Comparison of ENCODE assay signal across 1 cellular context in the genomic region with DNA sequence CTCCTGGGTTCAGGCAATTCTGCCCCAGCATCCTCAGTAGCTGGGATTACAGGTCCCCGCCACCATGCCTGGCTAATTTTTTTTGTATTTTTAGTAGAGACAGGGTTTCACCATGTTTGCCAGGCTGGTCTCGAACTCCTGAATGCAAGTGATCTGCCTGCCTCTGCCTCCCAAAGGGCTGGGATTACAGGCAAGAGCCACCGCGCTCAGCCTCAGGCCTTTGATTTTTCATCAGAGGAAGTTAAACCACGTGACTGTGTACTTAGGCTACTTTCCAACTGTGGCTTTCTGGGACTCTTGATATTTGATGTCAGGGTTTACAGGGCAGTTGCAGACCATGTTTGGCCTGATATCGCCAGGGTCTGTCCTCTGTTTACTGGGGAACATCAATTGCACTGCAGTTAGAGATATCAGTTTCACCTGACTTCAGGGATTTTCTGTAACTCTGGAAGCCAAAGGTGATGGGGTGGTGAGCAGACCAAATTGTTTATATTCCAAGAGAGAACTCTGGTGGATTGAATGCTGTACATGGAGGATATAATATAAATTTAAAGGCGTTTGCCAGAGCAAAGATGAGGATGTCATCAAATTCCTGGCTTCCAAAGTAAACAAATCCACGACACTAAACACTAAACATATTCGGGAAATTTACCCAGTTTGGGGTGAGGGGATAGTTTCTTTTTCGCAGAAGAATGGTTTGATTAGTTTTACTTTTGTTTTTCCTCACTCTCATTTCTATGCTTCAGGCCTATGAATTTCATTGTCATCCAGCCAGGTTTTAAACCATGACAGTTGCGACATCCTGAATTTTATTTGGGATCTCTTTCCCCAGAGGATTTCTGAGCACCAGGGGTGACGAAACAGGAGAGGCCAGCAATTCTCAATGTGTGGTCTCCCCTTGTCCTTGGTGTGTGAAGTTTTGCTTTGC.
TF ChIP-seq lines count a peak whose summit lies in the region.

No MANE protein-coding gene starts in this region.

TF ChIP-seq in HepG2, 621 proteins besides CTCF, POLR2A, EP300 and RAD21 (continued from another document and continues in another):
- TF ChIP-seq PAXIP1 (CRISPR knock-in tag; conservative IDR thresholded peaks at IDR 0.05) (peak; percentile 90), FOXA3 (CRISPR knock-in tag; IDR thresholded peaks at IDR 0.05) (peak; percentile 92), PHF5A (CRISPR knock-in tag; IDR thresholded peaks at IDR 0.05; ENCODE audit: low read depth, unreplicated experiment) (peak; percentile 97), DRAP1 (CRISPR knock-in tag; IDR thresholded peaks at IDR 0.05) (peak; percentile 58), ESRRA (CRISPR knock-in tag; IDR thresholded peaks at IDR 0.05; ENCODE audit: low read depth) (0 out of 2 replicates have a peak, but pooled peaks have one; percentile 38), ONECUT2 (CRISPR knock-in tag; IDR thresholded peaks at IDR 0.05) (0 out of 2 replicates have a peak, but pooled peaks have one; percentile 34), ZUFSP (CRISPR knock-in tag; IDR thresholded peaks at IDR 0.05; ENCODE audit: borderline replicate concordance) (no peak), ZNF598 (CRISPR knock-in tag; IDR thresholded peaks at IDR 0.05; ENCODE audit: borderline replicate concordance) (peak; percentile 91; the same call in 1 of the 2 replicates), SMAD1 (CRISPR knock-in tag; IDR thresholded peaks at IDR 0.05; ENCODE audit: borderline replicate concordance, low read depth) (no peak), ZNF382 (CRISPR knock-in tag; IDR thresholded peaks at IDR 0.05; ENCODE audit: borderline replicate concordance) (no peak), KMT2A (CRISPR knock-in tag; IDR thresholded peaks at IDR 0.05) (peak; percentile 64; the same call in 1 of the 2 replicates), NFYB (CRISPR knock-in tag; IDR thresholded peaks at IDR 0.05) (no peak), ZNF44 (CRISPR knock-in tag; IDR thresholded peaks at IDR 0.05) (peak; percentile 59; the same call in 1 of the 2 replicates), CBX2 (IDR thresholded peaks at IDR 0.05; ENCODE audit: low read depth, low read length) (no peak), CBX2 (CRISPR knock-in tag; IDR thresholded peaks at IDR 0.05; ENCODE audit: low read depth) (no peak), ZNF556 (CRISPR knock-in tag; IDR thresholded peaks at IDR 0.05; ENCODE audit: borderline replicate concordance) (no peak), RARG (CRISPR knock-in tag; IDR thresholded peaks at IDR 0.05; ENCODE audit: low read depth) (no peak), HMG20B (CRISPR knock-in tag; conservative IDR thresholded peaks at IDR 0.05) (peak; percentile 57; the same call in 1 of the 2 replicates), SNRNP70 (IDR thresholded peaks at IDR 0.05; ENCODE audit: low read depth, low read length) (no peak), NBN (conservative IDR thresholded peaks at IDR 0.05) (no peak), ZNF430 (CRISPR knock-in tag; IDR thresholded peaks at IDR 0.05) (no peak), ZFP90 (CRISPR knock-in tag; IDR thresholded peaks at IDR 0.05; ENCODE audit: borderline replicate concordance) (peak; percentile 21; the same call in 1 of the 2 replicates), RXRB (CRISPR knock-in tag; IDR thresholded peaks at IDR 0.05; ENCODE audit: borderline replicate concordance) (peak; percentile 89; the same call in 1 of the 2 replicates), IRF2 (CRISPR knock-in tag; IDR thresholded peaks at IDR 0.05) (no peak), TBX3 (IDR thresholded peaks at IDR 0.05; ENCODE audit: borderline replicate concordance) (no peak), ZNF737 (CRISPR knock-in tag; IDR thresholded peaks at IDR 0.05; ENCODE audit: borderline replicate concordance) (no peak), ZNF670 (CRISPR knock-in tag; IDR thresholded peaks at IDR 0.05; ENCODE audit: borderline replicate concordance) (peak; percentile 92), ZNF224 (CRISPR knock-in tag; IDR thresholded peaks at IDR 0.05) (no peak), MED1 (CRISPR knock-in tag; IDR thresholded peaks at IDR 0.05) (peak; percentile 94), AGO1 (IDR thresholded peaks at IDR 0.05; ENCODE audit: low read depth, low read length, poor library complexity, severe bottlenecking) (no peak), TMF1 (CRISPR knock-in tag; IDR thresholded peaks at IDR 0.05; ENCODE audit: low read depth) (no peak), ZNF20 (CRISPR knock-in tag; IDR thresholded peaks at IDR 0.05) (no peak), YEATS4 (CRISPR knock-in tag; IDR thresholded peaks at IDR 0.05; ENCODE audit: borderline replicate concordance) (peak; percentile 27; the same call in 1 of the 2 replicates), MED13 (CRISPR knock-in tag; IDR thresholded peaks at IDR 0.05) (no peak)
- TF ChIP-seq, protein P1, sequence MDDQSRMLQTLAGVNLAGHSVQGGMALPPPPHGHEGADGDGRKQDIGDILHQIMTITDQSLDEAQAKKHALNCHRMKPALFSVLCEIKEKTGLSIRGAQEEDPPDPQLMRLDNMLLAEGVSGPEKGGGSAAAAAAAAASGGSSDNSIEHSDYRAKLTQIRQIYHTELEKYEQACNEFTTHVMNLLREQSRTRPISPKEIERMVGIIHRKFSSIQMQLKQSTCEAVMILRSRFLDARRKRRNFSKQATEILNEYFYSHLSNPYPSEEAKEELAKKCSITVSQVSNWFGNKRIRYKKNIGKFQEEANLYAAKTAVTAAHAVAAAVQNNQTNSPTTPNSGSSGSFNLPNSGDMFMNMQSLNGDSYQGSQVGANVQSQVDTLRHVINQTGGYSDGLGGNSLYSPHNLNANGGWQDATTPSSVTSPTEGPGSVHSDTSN (CRISPR knock-in tag; IDR thresholded peaks at IDR 0.05; ENCODE audit: borderline replicate concordance): no peak
- TF ChIP-seq, protein P2, sequence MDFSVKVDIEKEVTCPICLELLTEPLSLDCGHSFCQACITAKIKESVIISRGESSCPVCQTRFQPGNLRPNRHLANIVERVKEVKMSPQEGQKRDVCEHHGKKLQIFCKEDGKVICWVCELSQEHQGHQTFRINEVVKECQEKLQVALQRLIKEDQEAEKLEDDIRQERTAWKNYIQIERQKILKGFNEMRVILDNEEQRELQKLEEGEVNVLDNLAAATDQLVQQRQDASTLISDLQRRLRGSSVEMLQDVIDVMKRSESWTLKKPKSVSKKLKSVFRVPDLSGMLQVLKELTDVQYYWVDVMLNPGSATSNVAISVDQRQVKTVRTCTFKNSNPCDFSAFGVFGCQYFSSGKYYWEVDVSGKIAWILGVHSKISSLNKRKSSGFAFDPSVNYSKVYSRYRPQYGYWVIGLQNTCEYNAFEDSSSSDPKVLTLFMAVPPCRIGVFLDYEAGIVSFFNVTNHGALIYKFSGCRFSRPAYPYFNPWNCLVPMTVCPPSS (IDR thresholded peaks at IDR 0.05): no peak
- TF ChIP-seq, protein P3, sequence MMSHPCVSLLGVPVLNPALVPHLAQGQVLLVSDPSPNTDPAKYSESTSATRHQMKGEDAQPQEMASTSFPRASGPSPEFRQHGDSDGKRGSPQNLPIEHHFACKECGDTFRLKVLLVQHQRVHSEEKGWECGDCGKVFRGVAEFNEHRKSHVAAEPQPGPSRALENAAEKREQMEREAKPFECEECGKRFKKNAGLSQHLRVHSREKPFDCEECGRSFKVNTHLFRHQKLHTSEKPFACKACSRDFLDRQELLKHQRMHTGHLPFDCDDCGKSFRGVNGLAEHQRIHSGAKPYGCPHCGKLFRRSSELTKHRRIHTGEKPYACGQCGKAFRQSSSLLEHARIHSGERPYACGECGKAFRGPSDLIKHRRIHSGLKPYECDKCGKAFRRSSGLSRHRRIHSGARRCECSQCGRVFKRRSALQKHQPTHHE (CRISPR knock-in tag; IDR thresholded peaks at IDR 0.05; ENCODE audit: borderline replicate concordance): no peak
- TF ChIP-seq, protein P4, sequence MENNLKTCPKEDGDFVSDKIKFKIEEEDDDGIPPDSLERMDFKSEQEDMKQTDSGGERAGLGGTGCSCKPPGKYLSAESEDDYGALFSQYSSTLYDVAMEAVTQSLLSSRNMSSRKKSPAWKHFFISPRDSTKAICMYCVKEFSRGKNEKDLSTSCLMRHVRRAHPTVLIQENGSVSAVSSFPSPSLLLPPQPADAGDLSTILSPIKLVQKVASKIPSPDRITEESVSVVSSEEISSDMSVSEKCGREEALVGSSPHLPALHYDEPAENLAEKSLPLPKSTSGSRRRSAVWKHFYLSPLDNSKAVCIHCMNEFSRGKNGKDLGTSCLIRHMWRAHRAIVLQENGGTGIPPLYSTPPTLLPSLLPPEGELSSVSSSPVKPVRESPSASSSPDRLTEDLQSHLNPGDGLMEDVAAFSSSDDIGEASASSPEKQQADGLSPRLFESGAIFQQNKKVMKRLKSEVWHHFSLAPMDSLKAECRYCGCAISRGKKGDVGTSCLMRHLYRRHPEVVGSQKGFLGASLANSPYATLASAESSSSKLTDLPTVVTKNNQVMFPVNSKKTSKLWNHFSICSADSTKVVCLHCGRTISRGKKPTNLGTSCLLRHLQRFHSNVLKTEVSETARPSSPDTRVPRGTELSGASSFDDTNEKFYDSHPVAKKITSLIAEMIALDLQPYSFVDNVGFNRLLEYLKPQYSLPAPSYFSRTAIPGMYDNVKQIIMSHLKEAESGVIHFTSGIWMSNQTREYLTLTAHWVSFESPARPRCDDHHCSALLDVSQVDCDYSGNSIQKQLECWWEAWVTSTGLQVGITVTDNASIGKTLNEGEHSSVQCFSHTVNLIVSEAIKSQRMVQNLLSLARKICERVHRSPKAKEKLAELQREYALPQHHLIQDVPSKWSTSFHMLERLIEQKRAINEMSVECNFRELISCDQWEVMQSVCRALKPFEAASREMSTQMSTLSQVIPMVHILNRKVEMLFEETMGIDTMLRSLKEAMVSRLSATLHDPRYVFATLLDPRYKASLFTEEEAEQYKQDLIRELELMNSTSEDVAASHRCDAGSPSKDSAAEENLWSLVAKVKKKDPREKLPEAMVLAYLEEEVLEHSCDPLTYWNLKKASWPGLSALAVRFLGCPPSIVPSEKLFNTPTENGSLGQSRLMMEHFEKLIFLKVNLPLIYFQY (CRISPR knock-in tag; IDR thresholded peaks at IDR 0.05; ENCODE audit: borderline replicate concordance): no peak; the same call in 1 of the 2 replicates
- TF ChIP-seq, protein P5, sequence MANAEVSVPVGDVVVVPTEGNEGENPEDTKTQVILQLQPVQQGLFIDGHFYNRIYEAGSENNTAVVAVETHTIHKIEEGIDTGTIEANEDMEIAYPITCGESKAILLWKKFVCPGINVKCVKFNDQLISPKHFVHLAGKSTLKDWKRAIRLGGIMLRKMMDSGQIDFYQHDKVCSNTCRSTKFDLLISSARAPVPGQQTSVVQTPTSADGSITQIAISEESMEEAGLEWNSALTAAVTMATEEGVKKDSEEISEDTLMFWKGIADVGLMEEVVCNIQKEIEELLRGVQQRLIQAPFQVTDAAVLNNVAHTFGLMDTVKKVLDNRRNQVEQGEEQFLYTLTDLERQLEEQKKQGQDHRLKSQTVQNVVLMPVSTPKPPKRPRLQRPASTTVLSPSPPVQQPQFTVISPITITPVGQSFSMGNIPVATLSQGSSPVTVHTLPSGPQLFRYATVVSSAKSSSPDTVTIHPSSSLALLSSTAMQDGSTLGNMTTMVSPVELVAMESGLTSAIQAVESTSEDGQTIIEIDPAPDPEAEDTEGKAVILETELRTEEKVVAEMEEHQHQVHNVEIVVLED (CRISPR knock-in tag; IDR thresholded peaks at IDR 0.05; ENCODE audit: borderline replicate concordance): peak; percentile 68; the same call in 1 of the 2 replicates
- TF ChIP-seq, protein P6, sequence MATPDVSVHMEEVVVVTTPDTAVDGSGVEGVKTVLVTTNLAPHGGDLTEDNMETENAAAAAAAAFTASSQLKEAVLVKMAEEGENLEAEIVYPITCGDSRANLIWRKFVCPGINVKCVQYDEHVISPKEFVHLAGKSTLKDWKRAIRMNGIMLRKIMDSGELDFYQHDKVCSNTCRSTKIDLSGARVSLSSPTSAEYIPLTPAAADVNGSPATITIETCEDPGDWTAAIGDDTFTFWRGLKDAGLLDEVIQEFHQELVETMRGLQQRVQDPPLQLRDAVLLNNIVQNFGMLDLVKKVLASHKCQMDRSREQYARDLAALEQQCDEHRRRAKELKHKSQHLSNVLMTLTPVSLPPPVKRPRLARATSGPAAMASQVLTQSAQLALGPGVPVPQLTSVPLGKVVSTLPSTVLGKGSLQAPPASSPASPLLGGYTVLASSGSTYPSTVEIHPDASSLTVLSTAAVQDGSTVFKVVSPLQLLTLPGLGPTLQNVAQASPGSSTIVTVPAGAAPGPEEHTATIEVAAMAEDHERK (CRISPR knock-in tag; IDR thresholded peaks at IDR 0.05; ENCODE audit: low read depth): no peak
